ENCODE assay signal across 11 cellular contexts in genomic region chr14:96249016-96249415, GRCh38. TPM values are rescaled to one million over a fixed set of nuclear protein-coding genes. Genes with fewer than 3 reads are reported as not detected.
DNase-seq lines count a peak whose midpoint lies in the region; ATAC-seq and TF ChIP-seq lines count a peak whose summit lies in the region.
"Had no signal": no experiment of that assay in that cellular context is flagged by ENCODE, and none has a peak within 500 bp of the region (broad histone marks: within the 10 kb centered on the region; RNA-seq: fewer than 3 reads in every experiment).

No MANE protein-coding gene starts in this region.

- DNase-seq in CD1c-positive myeloid dendritic cell (ENCODE audit: extremely low spot score) = peak; percentile 87
- DNase-seq in NOMO-1 (lab: John Stamatoyannopoulos, UW; ENCODE audit: unreplicated experiment in 2 of 2) = peak; percentile 92 to 95
- DNase-seq in choroid plexus epithelial cell (ENCODE audit: low read depth) = peak; percentile 90
- DNase-seq in omental fat pad (ENCODE audit: low spot score) = no peak
- DNase-seq in activated CD8-positive, alpha-beta memory T cell treated with anti-CD3 and anti-CD28 coated beads, Interleukin-2, amount 50 U/mL, for 4 hours = no peak
- no peak for DNase-seq in NCI-H774 (lab: John Stamatoyannopoulos, UW)
- DNase-seq in HK-2 (ENCODE audit: unreplicated experiment) = no peak
- DNase-seq: activated CD4-positive, alpha-beta T cell treated with anti-CD3 and anti-CD28 coated beads, Interleukin-2, amount 50 U/mL, for 1 hour; effector memory CD8-positive, alpha-beta T cell; natural killer cell had no signal

- no peak for TF ChIP-seq CTCF in choroid plexus epithelial cell (conservative IDR thresholded peaks at IDR 0.05; ENCODE audit: low read depth, low read length)
- TF ChIP-seq CTCF in omental fat pad (IDR thresholded peaks at IDR 0.05) = no peak

- no peak overlapping the region for H3K4me3 ChIP-seq in choroid plexus epithelial cell (ENCODE audit: low read depth, low read length)

- ATAC-seq in omental fat pad (ENCODE audit: low FRiP score) = peak; percentile 85
- ATAC-seq in GM21381 (IDR thresholded peaks at IDR 0.05; ENCODE audit: unreplicated experiment) = no peak
- ATAC-seq: effector memory CD8-positive, alpha-beta T cell had no signal

RNA-seq across cellular contexts. Expression of gene BDKRB1, which starts 7.0 kb away (rescaled TPM):
- 10 to 100 TPM in 2 of 4 donors, not detected in 2; 11.8 to 36.5 TPM for total RNA-seq in omental fat pad
- total RNA-seq: natural killer cell had no signal

RNA-seq across cellular contexts. Expression of gene BDKRB2, which starts 44.4 kb away (rescaled TPM):
- total RNA-seq in omental fat pad = 10 to 100 TPM in 3 of 4 donors, 1 to 10 TPM in 1; 4.0 to 28.0 (median 12.1) TPM
- total RNA-seq: natural killer cell had no signal

Comparison
In these comparisons a context has a peak if more than half of its experiments do, and no peak if none do; other contexts are left out.
1. DNase-seq: peak in CD1c-positive myeloid dendritic cell (single experiment), NOMO-1 (2 of 2) and choroid plexus epithelial cell (single experiment); none in omental fat pad (single experiment), activated CD8-positive, alpha-beta memory T cell treated with anti-CD3 and anti-CD28 coated beads, Interleukin-2, amount 50 U/mL, for 4 hours (single experiment), NCI-H774 (single experiment) and HK-2 (single experiment).